ENCODE assay signal across 20 cellular contexts in the genomic region with DNA sequence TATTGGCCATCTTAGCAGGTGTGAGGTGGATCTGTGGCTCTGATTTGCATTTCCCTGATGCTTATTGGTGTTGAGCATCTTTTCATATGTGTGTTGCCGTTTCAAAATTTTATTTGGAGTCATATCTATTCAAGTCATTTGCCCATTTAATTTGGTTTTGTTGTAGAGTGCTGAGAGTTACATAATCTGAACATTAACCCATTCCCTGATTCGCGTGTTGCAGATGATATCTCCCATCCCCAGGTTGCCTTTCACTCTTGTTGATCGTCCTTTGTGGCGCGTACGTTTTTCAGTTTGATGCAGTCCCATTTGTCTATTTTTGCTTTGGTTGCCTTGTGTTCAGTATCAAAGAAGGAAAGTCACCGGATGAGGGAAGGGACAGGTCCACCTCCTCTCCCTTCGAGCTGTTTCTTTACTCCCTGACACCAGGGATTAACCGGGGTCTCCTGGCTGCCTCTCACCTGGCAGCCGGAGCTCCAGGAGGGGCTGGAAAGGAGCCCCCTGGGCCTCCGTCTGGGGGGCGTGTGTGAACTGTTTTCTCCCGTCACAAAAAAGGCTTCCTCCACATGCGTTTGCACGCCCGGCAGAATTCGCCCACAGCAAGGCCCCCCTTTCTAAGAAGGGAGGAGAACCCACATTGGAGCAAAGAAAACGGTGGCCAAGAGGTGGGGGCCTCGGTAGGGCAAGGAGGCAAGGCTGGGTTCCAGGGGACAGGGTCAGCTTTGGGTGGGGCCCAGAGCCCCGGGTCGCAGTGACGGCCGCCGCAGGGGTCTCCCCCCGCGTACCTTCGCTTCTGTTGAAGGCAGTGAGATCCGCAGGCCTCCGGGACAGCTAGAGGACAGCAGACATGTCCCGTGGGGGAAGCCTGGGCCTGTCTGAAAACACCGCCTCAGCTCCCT. TPM values are rescaled to one million over a fixed set of nuclear protein-coding genes. Genes with fewer than 3 reads are reported as not detected.
A peak's percentile ranks its signal among the peaks of the same experiment; 100 is the strongest.
DNase-seq lines count a peak whose midpoint lies in the region; ATAC-seq lines count a peak whose summit lies in the region.
"Had no signal": no experiment of that assay in that cellular context is flagged by ENCODE, and none has a peak within 500 bp of the region (broad histone marks: within the 10 kb centered on the region; RNA-seq: fewer than 3 reads in every experiment).

No MANE protein-coding gene starts in this region.

- H3K36me3 Mint-ChIP-seq in CD8-positive, alpha-beta memory T cell = peaks cover 0 to 2% (median 0%) of the 10 kb centered on the region in 3 donors
- H3K36me3 Mint-ChIP-seq in activated CD8-positive, alpha-beta memory T cell treated with anti-CD3 and anti-CD28 coated beads, Interleukin-2, amount 10 ng/mL, durations not matched to agents 7 days and 5 days = peaks cover 3% of the 10 kb centered on the region
- H3K36me3 Mint-ChIP-seq: activated naive CD8-positive, alpha-beta T cell treated with anti-CD3 and anti-CD28 coated beads, Interleukin-2, amount 10 ng/mL, durations not matched to agents 7 days and 5 days had no signal

- DNase-seq in AG20443 (ENCODE audit: low spot score) (peak; percentile 3), left lobe of liver (ENCODE audit: low spot score) (peak; percentile 33), inferior parietal cortex (ENCODE audit: extremely low spot score) (no peak), cerebellar nuclear complex (lab: John Stamatoyannopoulos, UW) (no peak)
- DNase-seq in CD8-positive, alpha-beta memory T cell = no peak
- DNase-seq in activated CD8-positive, alpha-beta memory T cell treated with anti-CD3 and anti-CD28 coated beads, Interleukin-2, amount 10 ng/mL, durations not matched to agents 7 days and 5 days = peak; percentile 16
- DNase-seq in activated effector memory CD4-positive, alpha-beta T cell treated with anti-CD3 and anti-CD28 coated beads, Interleukin-2, amount 50 U/mL, for 16 hours = no peak
- DNase-seq: activated naive CD8-positive, alpha-beta T cell treated with anti-CD3 and anti-CD28 coated beads, Interleukin-2, amount 10 ng/mL, durations not matched to agents 7 days and 5 days; AML-193; DMS53; effector CD8-positive, alpha-beta T cell; NCI-H1930; NCI-H524; right cardiac atrium; stimulated activated CD4-positive, alpha-beta T cell treated with anti-CD3 and anti-CD28 coated beads, Interleukin-1b, Interleukin-23, amount 100 ng/mL, for 48 hours had no signal

- H3K27me3 Mint-ChIP-seq in CD8-positive, alpha-beta memory T cell = peaks cover 68 to 76% of the 10 kb centered on the region in 2 donors
- peaks cover 82% of the 10 kb centered on the region for H3K27me3 Mint-ChIP-seq in activated CD8-positive, alpha-beta memory T cell treated with anti-CD3 and anti-CD28 coated beads, Interleukin-2, amount 10 ng/mL, durations not matched to agents 7 days and 5 days

- H3K36me3 ChIP-seq in CD8-positive, alpha-beta memory T cell (ENCODE audit: insufficient read depth, low read length) = no peaks in the 10 kb centered on the region
- H3K36me3 ChIP-seq: SJSA1, suprapubic skin had no signal

- ATAC-seq in activated CD8-positive, alpha-beta memory T cell treated with anti-CD3 and anti-CD28 coated beads, Interleukin-2, amount 10 ng/mL, durations not matched to agents 7 days and 5 days = no peak
- ATAC-seq in left lobe of liver (no peak), HG02798 (IDR thresholded peaks at IDR 0.05; ENCODE audit: poor library complexity, unreplicated experiment) (no peak)
- ATAC-seq: right cardiac atrium had no signal

- peak overlapping the region in 4 of 7 donors; percentile 5 to 59 (median 44) for H3K4me3 Mint-ChIP-seq in CD8-positive, alpha-beta memory T cell
- H3K4me3 Mint-ChIP-seq in activated CD8-positive, alpha-beta memory T cell treated with anti-CD3 and anti-CD28 coated beads, Interleukin-2, amount 10 ng/mL, durations not matched to agents 7 days and 5 days = no peak overlapping the region
- H3K4me3 Mint-ChIP-seq: activated naive CD8-positive, alpha-beta T cell treated with anti-CD3 and anti-CD28 coated beads, Interleukin-2, amount 10 ng/mL, durations not matched to agents 7 days and 5 days had no signal

- H3K9me3 ChIP-seq in CD8-positive, alpha-beta memory T cell (ENCODE audit: low read length) = no peaks in the 10 kb centered on the region
- H3K9me3 ChIP-seq: SJSA1, suprapubic skin had no signal

- H3K4me3 ChIP-seq in CD8-positive, alpha-beta memory T cell (ENCODE audit: low read length) = no peak overlapping the region
- H3K4me3 ChIP-seq: SJSA1, suprapubic skin had no signal

- H3K27ac ChIP-seq in CD8-positive, alpha-beta memory T cell (ENCODE audit: low read depth, low read length) = no peak overlapping the region
- H3K27ac ChIP-seq: SJSA1, suprapubic skin had no signal

- POLR2A ChIA-PET in CD8-positive, alpha-beta memory T cell (lab: Charles Lee) = no interaction called here

- peaks cover 27 to 43% (median 31%) of the 10 kb centered on the region in 3 donors for H3K4me1 Mint-ChIP-seq in CD8-positive, alpha-beta memory T cell
- peaks cover 20% of the 10 kb centered on the region for H3K4me1 Mint-ChIP-seq in activated CD8-positive, alpha-beta memory T cell treated with anti-CD3 and anti-CD28 coated beads, Interleukin-2, amount 10 ng/mL, durations not matched to agents 7 days and 5 days

- peak overlapping the region in 2 of 8 donors; percentile 18 to 41 for H3K27ac Mint-ChIP-seq in CD8-positive, alpha-beta memory T cell
- no peak overlapping the region for H3K27ac Mint-ChIP-seq in activated CD8-positive, alpha-beta memory T cell treated with anti-CD3 and anti-CD28 coated beads, Interleukin-2, amount 10 ng/mL, durations not matched to agents 7 days and 5 days
- H3K27ac Mint-ChIP-seq: activated naive CD8-positive, alpha-beta T cell treated with anti-CD3 and anti-CD28 coated beads, Interleukin-2, amount 10 ng/mL, durations not matched to agents 7 days and 5 days had no signal

- CTCF ChIA-PET in CD8-positive, alpha-beta memory T cell (lab: Charles Lee) = no interaction called here
- CTCF ChIA-PET in activated CD8-positive, alpha-beta memory T cell treated with anti-CD3 and anti-CD28 coated beads, Interleukin-2, amount 10 ng/mL, durations not matched to agents 7 days and 5 days (lab: Charles Lee) = no interaction called here

- no peaks in the 10 kb centered on the region for H3K9me3 Mint-ChIP-seq in CD8-positive, alpha-beta memory T cell
- H3K9me3 Mint-ChIP-seq in activated CD8-positive, alpha-beta memory T cell treated with anti-CD3 and anti-CD28 coated beads, Interleukin-2, amount 10 ng/mL, durations not matched to agents 7 days and 5 days (ENCODE audit: low read depth) = no peaks in the 10 kb centered on the region
- H3K9me3 Mint-ChIP-seq: activated naive CD8-positive, alpha-beta T cell treated with anti-CD3 and anti-CD28 coated beads, Interleukin-2, amount 10 ng/mL, durations not matched to agents 7 days and 5 days had no signal

- H3K4me1 ChIP-seq in CD8-positive, alpha-beta memory T cell (ENCODE audit: insufficient read depth, low read length) = peaks cover 24% of the 10 kb centered on the region

- H3K27me3 ChIP-seq in CD8-positive, alpha-beta memory T cell (ENCODE audit: insufficient read depth, low read length, poor library complexity, severe bottlenecking) = peaks cover 36% of the 10 kb centered on the region

RNA-seq across cellular contexts. Expression of a gene that starts 8.3 kb away (rescaled TPM):
- total RNA-seq in CD8-positive, alpha-beta memory T cell = not detected
- polyA plus RNA-seq in CD8-positive, alpha-beta memory T cell = not detected
- not detected for total RNA-seq in activated CD8-positive, alpha-beta memory T cell treated with anti-CD3 and anti-CD28 coated beads, Interleukin-2, amount 10 ng/mL, durations not matched to agents 7 days and 5 days
- not detected for total RNA-seq in left lobe of liver
- total RNA-seq: activated CD8-positive, alpha-beta memory T cell treated with anti-CD3 and anti-CD28 coated beads for 36 hours; activated naive CD8-positive, alpha-beta T cell treated with anti-CD3 and anti-CD28 coated beads, Interleukin-2, amount 10 ng/mL, durations not matched to agents 7 days and 5 days; right cardiac atrium; SJSA1 had no signal
- polyA plus RNA-seq: neural cell, right cardiac atrium had no signal

RNA-seq across cellular contexts. Expression of a gene that starts 52.7 kb away (rescaled TPM):
- total RNA-seq in CD8-positive, alpha-beta memory T cell = 10 to 100 TPM; 34.2 to 34.3 TPM
- 9.8 TPM for polyA plus RNA-seq in CD8-positive, alpha-beta memory T cell
- 10 to 100 TPM; 31.9 to 35.0 TPM for total RNA-seq in activated CD8-positive, alpha-beta memory T cell treated with anti-CD3 and anti-CD28 coated beads, Interleukin-2, amount 10 ng/mL, durations not matched to agents 7 days and 5 days
- 7.2 TPM for total RNA-seq in left lobe of liver

Comparison
In these comparisons a context has a peak if more than half of its experiments do, and no peak if none do; other contexts are left out.
1. DNase-seq: peak in AG20443 (single experiment), activated CD8-positive, alpha-beta memory T cell treated with anti-CD3 and anti-CD28 coated beads, Interleukin-2, amount 10 ng/mL, durations not matched to agents 7 days and 5 days (single experiment) and left lobe of liver (single experiment); none in CD8-positive, alpha-beta memory T cell (0 of 5), activated effector memory CD4-positive, alpha-beta T cell treated with anti-CD3 and anti-CD28 coated beads, Interleukin-2, amount 50 U/mL, for 16 hours (single experiment), inferior parietal cortex (single experiment) and cerebellar nuclear complex (0 of 2).